9 cellular contexts compared by ENCODE assay signal in the genomic region with DNA sequence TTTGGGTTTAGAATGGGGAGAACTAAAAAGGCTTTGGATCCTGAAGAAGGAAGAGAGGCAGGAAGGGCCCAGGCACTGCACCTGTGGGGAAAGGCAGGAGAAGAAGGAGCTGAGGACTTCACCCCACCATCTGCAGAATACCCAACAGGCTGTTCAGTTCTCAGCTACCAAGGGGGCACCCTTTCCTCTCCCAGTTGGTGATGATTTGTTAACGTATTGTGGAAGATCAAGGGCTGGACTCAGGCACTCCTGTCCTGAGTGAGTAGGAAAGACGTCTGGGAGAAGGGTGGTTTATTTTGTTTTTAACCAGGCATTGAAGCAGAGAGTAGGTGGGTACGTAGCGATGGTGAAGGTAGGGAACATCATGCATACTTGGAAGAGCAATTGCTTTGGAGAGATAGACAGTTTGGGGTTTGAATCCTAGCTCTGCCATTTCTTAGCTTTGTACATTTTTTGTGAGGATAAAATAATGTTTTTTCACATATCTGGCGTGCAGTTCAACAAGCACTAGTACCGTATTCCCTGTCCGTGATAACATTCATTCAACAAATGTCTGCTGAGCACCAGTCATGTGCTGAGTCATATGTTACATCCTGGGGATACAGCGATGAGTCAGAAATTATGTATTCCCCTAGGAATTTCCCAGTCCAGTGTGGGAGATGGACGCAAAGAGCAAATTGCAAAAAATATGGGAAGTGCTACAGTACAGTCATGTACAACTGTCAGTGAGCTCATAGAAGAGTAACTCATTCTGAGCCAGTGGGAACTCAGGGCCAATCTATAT. TPM values are rescaled to one million over a fixed set of nuclear protein-coding genes. Genes with fewer than 3 reads are reported as not detected.
DNase-seq lines count a peak whose midpoint lies in the region; ATAC-seq and TF ChIP-seq lines count a peak whose summit lies in the region.
"Had no signal": no experiment of that assay in that cellular context is flagged by ENCODE, and none has a peak within 500 bp of the region (broad histone marks: within the 10 kb centered on the region; RNA-seq: fewer than 3 reads in every experiment).

No MANE protein-coding gene starts in this region.

- TF ChIP-seq EP300 in stomach (IDR thresholded peaks at IDR 0.05): no peak

- H3K27ac ChIP-seq in right cardiac atrium (ENCODE audit: low read length): peak overlapping the region; percentile 38
- H3K27ac ChIP-seq in stomach: peak overlapping the region; percentile 13 to 96 (median 87)

- POLR2A ChIA-PET in HEK293T (lab: Yijun Ruan, JAX): no interaction called here

- H3K36me3 ChIP-seq in stomach: no peaks in the 10 kb centered on the region

- no peaks in the 10 kb centered on the region for H3K9me3 ChIP-seq in right cardiac atrium (ENCODE audit: control insufficient read depth, low read length)
- no peaks in the 10 kb centered on the region for H3K9me3 ChIP-seq in stomach

- H3K4me1 ChIP-seq in right cardiac atrium (ENCODE audit: control insufficient read depth, insufficient read depth, low read length) (peaks cover 7% of the 10 kb centered on the region), stomach (peaks cover 15 to 37% (median 30%) of the 10 kb centered on the region in 4 donors)

- peak; percentile 58 to 78 for ATAC-seq in right cardiac atrium
- no peak for ATAC-seq in GM21381 (IDR thresholded peaks at IDR 0.05; ENCODE audit: unreplicated experiment)
- ATAC-seq in HG02870 (IDR thresholded peaks at IDR 0.05; ENCODE audit: unreplicated experiment): no peak
- ATAC-seq in HG02798 (IDR thresholded peaks at IDR 0.05; ENCODE audit: poor library complexity, unreplicated experiment): no peak

- DNase-seq in HEK293T (ENCODE audit: extremely low spot score): peak; percentile 15
- peak; percentile 96 for DNase-seq in amniotic stem cell (lab: John Stamatoyannopoulos, UW)
- DNase-seq in right cardiac atrium: no peak
- DNase-seq in stomach: no peak
- no peak for DNase-seq in CD14-positive monocyte (ENCODE audit: low spot score)

- no peak for TF ChIP-seq CTCF in stomach (IDR thresholded peaks at IDR 0.05)
- no peak for TF ChIP-seq CTCF in CD14-positive monocyte (IDR thresholded peaks at IDR 0.05)

- CTCF ChIA-PET in HEK293T (lab: Yijun Ruan, JAX): interaction anchor here (0.6 to 0.7 kb wide), 4 partner anchors 13 to 1046 kb away, joined by 3 to 5 read pairs (median 4); no protein-coding TSS in a partner anchor

- H3K9me3 Mint-ChIP-seq in CD14-positive monocyte: peaks cover 0 to 4% (median 0%) of the 10 kb centered on the region in 7 donors

- peaks cover 10 to 15% (median 12%) of the 10 kb centered on the region in 3 donors for H3K27me3 Mint-ChIP-seq in CD14-positive monocyte (ENCODE audit: low read depth in 3 of 3)

- peaks cover 0 to 6% of the 10 kb centered on the region in 2 donors for H3K36me3 Mint-ChIP-seq in CD14-positive monocyte

- no peaks in the 10 kb centered on the region for H3K27me3 ChIP-seq in right cardiac atrium (ENCODE audit: control insufficient read depth, insufficient read depth)
- H3K27me3 ChIP-seq in stomach: no peaks in the 10 kb centered on the region

- intact Hi-C loops in right cardiac atrium (cut with DNase I) (no loop called here), stomach (cut with DNase I; ENCODE audit: low total_unique reads) (no loop called here), CD14-positive monocyte (cut with micrococcal nuclease) (no loop called here)

- 50% methylated on average over 9 of the region's 9 CpGs for WGBS in right cardiac atrium
- WGBS in stomach, 5 donors: 57 to 68% (median 60%) methylated on average over 9 of the region's 9 CpGs

- H3K27ac Mint-ChIP-seq in CD14-positive monocyte: peak overlapping the region in 1 of 7 donors; percentile 26

- no peak for TF ChIP-seq POLR2A in stomach (IDR thresholded peaks at IDR 0.05)

- H3K4me3 ChIP-seq in right cardiac atrium (ENCODE audit: low read length): no peak overlapping the region
- H3K4me3 ChIP-seq in stomach: peak overlapping the region in 1 of 4 donors; percentile 89

- peaks cover 15% of the 10 kb centered on the region for H3K4me1 Mint-ChIP-seq in CD14-positive monocyte

- H3K4me3 Mint-ChIP-seq in CD14-positive monocyte: no peak overlapping the region

TF ChIP-seq in HEK293T, 16 proteins besides CTCF, POLR2A, EP300 and RAD21:
- no peak for TF ChIP-seq SP1 (IDR thresholded peaks at IDR 0.05)
- TF ChIP-seq BHLHE40 (IDR thresholded peaks at IDR 0.05; ENCODE audit: borderline replicate concordance): no peak
- no peak for TF ChIP-seq FOXA1 (IDR thresholded peaks at IDR 0.05)
- TF ChIP-seq TARDBP (IDR thresholded peaks at IDR 0.05): no peak
- TF ChIP-seq HDGF (IDR thresholded peaks at IDR 0.05; ENCODE audit: borderline replicate concordance): no peak
- TF ChIP-seq FOXM1 (IDR thresholded peaks at IDR 0.05; ENCODE audit: borderline replicate concordance): no peak
- no peak for TF ChIP-seq ELF4 (IDR thresholded peaks at IDR 0.05)
- no peak for TF ChIP-seq ARNT (IDR thresholded peaks at IDR 0.05)
- no peak for TF ChIP-seq ZNF384 (IDR thresholded peaks at IDR 0.05)
- no peak for TF ChIP-seq CTBP1 (IDR thresholded peaks at IDR 0.05; ENCODE audit: borderline replicate concordance)
- TF ChIP-seq, protein P1, sequence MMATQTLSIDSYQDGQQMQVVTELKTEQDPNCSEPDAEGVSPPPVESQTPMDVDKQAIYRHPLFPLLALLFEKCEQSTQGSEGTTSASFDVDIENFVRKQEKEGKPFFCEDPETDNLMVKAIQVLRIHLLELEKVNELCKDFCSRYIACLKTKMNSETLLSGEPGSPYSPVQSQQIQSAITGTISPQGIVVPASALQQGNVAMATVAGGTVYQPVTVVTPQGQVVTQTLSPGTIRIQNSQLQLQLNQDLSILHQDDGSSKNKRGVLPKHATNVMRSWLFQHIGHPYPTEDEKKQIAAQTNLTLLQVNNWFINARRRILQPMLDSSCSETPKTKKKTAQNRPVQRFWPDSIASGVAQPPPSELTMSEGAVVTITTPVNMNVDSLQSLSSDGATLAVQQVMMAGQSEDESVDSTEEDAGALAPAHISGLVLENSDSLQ (IDR thresholded peaks at IDR 0.05): no peak
- TF ChIP-seq LEF1 (IDR thresholded peaks at IDR 0.05; ENCODE audit: borderline replicate concordance): no peak
- no peak for TF ChIP-seq L3MBTL2 (conservative IDR thresholded peaks at IDR 0.05)
- no peak for TF ChIP-seq FOXK2 (IDR thresholded peaks at IDR 0.05)
- TF ChIP-seq NFRKB (IDR thresholded peaks at IDR 0.05): no peak
- TF ChIP-seq SUZ12 (IDR thresholded peaks at IDR 0.05): no peak

RNA-seq across cellular contexts. Expression of a gene that starts 2.1 kb away (rescaled TPM):
- total RNA-seq in right cardiac atrium (10 to 100 TPM; 19.7 to 26.7 (median 21.8) TPM), stomach (100 to 1,000 TPM in 1 of 5 donors, 10 to 100 TPM in 3, 1 to 10 TPM in 1; 1.2 to 121 (median 17.5) TPM)
- polyA plus RNA-seq in right cardiac atrium (19.7 TPM), stomach (10 to 100 TPM in 2 of 3 donors, 1 to 10 TPM in 1; 9.9 to 28.8 (median 17.3) TPM), CD14-positive monocyte (1 to 10 TPM in 1 of 2 donors, under 1 TPM in 1; 0.82 to 1.7 TPM)

RNA-seq across cellular contexts. Expression of a gene that starts 43.9 kb away (rescaled TPM):
- total RNA-seq in right cardiac atrium: under 1 TPM in 2 of 4 donors, not detected in 2; 0.15 to 0.34 TPM
- polyA plus RNA-seq in right cardiac atrium: 0.02 TPM
- under 1 TPM in 1 of 5 donors, not detected in 4; 0.92 TPM for total RNA-seq in stomach
- under 1 TPM in 1 of 3 donors, not detected in 2; 0.05 TPM for polyA plus RNA-seq in stomach
- not detected for polyA plus RNA-seq in CD14-positive monocyte
- total RNA-seq: T-helper 1 cell treated with Interleukin-12 subunit alpha and Interleukin-12 subunit beta and Interleukin-4 antibody, amounts not matched to agents 30 ng/mL and 1 ng/mL, for 36 hours had no signal

Comparison
In these comparisons a context has a peak if more than half of its experiments do, and no peak if none do; other contexts are left out.
1. DNase-seq: peak in HEK293T (single experiment) and amniotic stem cell (single experiment); none in right cardiac atrium (0 of 3), stomach (single experiment) and CD14-positive monocyte (single experiment).
2. ATAC-seq: peak in right cardiac atrium (2 of 2); none in GM21381 (single experiment), HG02870 (single experiment) and HG02798 (single experiment).